8 cellular contexts compared by ENCODE assay signal in the genomic region with DNA sequence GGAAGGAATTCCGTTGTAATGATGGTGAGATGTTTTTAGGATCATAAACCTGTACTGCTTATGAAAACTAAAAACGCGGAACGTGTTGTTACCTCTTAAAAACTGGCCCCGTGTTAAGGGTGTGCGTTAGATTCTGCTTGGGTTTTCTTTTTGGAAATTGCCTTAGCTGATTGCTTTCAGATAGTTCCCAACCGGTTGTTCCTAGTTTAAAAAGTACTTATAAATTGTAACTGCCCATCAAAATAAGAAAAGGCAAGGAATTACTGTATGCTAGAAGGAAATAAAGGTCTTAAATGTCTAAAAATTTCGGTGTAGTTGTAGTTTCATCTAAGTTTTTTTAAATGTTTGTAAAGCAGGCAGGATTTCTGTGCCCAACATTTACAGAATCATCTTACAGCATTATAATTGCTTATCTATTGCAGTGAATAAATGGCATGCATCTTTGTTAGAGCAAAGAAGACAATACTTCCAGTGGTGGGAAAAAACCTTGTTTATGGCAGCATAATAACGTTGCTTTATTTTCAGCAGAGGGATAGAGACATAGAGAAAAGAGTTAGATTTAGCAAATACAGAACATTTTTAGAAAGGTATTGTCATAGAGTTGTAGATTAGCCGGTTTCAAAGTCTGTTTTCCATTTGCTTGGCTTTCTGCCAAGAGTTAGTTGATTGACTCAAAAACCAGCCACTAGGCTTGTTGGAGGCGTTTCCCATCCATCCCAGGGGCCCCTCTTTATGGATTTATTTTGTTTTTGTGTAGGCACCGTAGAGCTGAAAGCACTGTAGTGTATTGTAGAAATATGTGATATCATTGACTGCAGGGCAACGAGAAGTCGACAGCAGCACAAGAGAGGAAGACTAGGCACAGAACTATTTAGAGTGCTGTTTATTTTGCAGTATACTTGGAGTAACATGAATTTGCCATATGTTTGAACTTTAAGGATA. TPM values are rescaled to one million over a fixed set of nuclear protein-coding genes. Genes with fewer than 3 reads are reported as not detected.
A peak's percentile ranks its signal among the peaks of the same experiment; 100 is the strongest.
DNase-seq lines count a peak whose midpoint lies in the region; ATAC-seq and TF ChIP-seq lines count a peak whose summit lies in the region.

No MANE protein-coding gene starts in this region.

- intact Hi-C loops in activated CD4-positive, alpha-beta T cell treated with anti-CD3 and anti-CD28 coated beads for 36 hours (cut with DNase I, micrococcal nuclease), result loop anchor here (1.0 to 5.0 kb wide), 7 partner anchors 37 to 895 kb away; a partner anchor contains a TSS
- intact Hi-C loops in left colon (cut with DNase I, micrococcal nuclease), result no loop called here

- peak overlapping the region; percentile 93 to 96 for H3K27ac ChIP-seq in coronary artery

- H3K4me3 Mint-ChIP-seq in activated CD4-positive, alpha-beta T cell treated with anti-CD3 and anti-CD28 coated beads for 36 hours, result peak overlapping the region; percentile 95

- no peaks in the 10 kb centered on the region for H3K27me3 Mint-ChIP-seq in activated CD4-positive, alpha-beta T cell treated with anti-CD3 and anti-CD28 coated beads for 36 hours

- peaks cover 4% of the 10 kb centered on the region for H3K36me3 Mint-ChIP-seq in activated CD4-positive, alpha-beta T cell treated with anti-CD3 and anti-CD28 coated beads for 36 hours (ENCODE audit: low read depth)

- CTCF ChIA-PET in activated CD4-positive, alpha-beta T cell treated with anti-CD3 and anti-CD28 coated beads for 36 hours (lab: Charles Lee), result interaction anchor here (0.6 to 1.8 kb wide), 11 partner anchors 11 to 1939 kb away, joined by 3 to 8 read pairs (median 3); no protein-coding TSS in a partner anchor

- H3K9me3 Mint-ChIP-seq in activated CD4-positive, alpha-beta T cell treated with anti-CD3 and anti-CD28 coated beads for 36 hours (ENCODE audit: low read depth), result no peaks in the 10 kb centered on the region

- H3K27ac Mint-ChIP-seq in activated CD4-positive, alpha-beta T cell treated with anti-CD3 and anti-CD28 coated beads for 36 hours, result peak overlapping the region; percentile 79

- peak overlapping the region; percentile 98 for H3K4me3 ChIP-seq in coronary artery

- DNase-seq in activated CD4-positive, alpha-beta T cell treated with anti-CD3 and anti-CD28 coated beads for 36 hours, result peak; percentile 55
- no peak for DNase-seq in activated CD4-positive, alpha-beta T cell treated with anti-CD3 and anti-CD28 coated beads for 1 hour
- DNase-seq in NCI-H1694 treated with DMSO at 0.1 percent for 48 hours (lab: John Stamatoyannopoulos, UW) (peak; percentile 69), T1000 (lab: John Stamatoyannopoulos, UW) (peak; percentile 60), coronary artery (ENCODE audit: low spot score) (no peak), left colon (peak; percentile 48 to 57)
- DNase-seq in stimulated activated CD4-positive, alpha-beta T cell treated with anti-CD3 and anti-CD28 coated beads, Interleukin-1b, Interleukin-23, amount 100 ng/mL, for 48 hours, result peak; percentile 30

- POLR2A ChIA-PET in activated CD4-positive, alpha-beta T cell treated with anti-CD3 and anti-CD28 coated beads for 36 hours (lab: Charles Lee), result interaction anchor here (0.6 to 0.7 kb wide), 2 partner anchors 76 to 984 kb away, joined by 3 read pairs; a partner anchor contains a TSS

- H3K4me1 Mint-ChIP-seq in activated CD4-positive, alpha-beta T cell treated with anti-CD3 and anti-CD28 coated beads for 36 hours, result peaks cover 40% of the 10 kb centered on the region

- no peak for TF ChIP-seq CTCF in coronary artery (IDR thresholded peaks at IDR 0.05)

- no peak for ATAC-seq in activated CD4-positive, alpha-beta T cell treated with anti-CD3 and anti-CD28 coated beads for 36 hours
- peak; percentile 34 for ATAC-seq in left colon
- no peak for ATAC-seq in GM21367 (IDR thresholded peaks at IDR 0.05; ENCODE audit: unreplicated experiment)

RNA-seq across cellular contexts. Expression of a gene that starts 1.7 kb away (rescaled TPM):
- 1 to 10 TPM; 9.3 to 9.7 TPM for total RNA-seq in activated CD4-positive, alpha-beta T cell treated with anti-CD3 and anti-CD28 coated beads for 36 hours
- total RNA-seq in left colon, result 10 to 100 TPM; 14.3 to 21.1 TPM

Comparison
In these comparisons a context has a peak if more than half of its experiments do, and no peak if none do; other contexts are left out.
1. DNase-seq: peak in activated CD4-positive, alpha-beta T cell treated with anti-CD3 and anti-CD28 coated beads for 36 hours (single experiment), NCI-H1694 treated with DMSO at 0.1 percent for 48 hours (single experiment), T1000 (single experiment), left colon (2 of 2) and stimulated activated CD4-positive, alpha-beta T cell treated with anti-CD3 and anti-CD28 coated beads, Interleukin-1b, Interleukin-23, amount 100 ng/mL, for 48 hours (single experiment); none in activated CD4-positive, alpha-beta T cell treated with anti-CD3 and anti-CD28 coated beads for 1 hour (single experiment) and coronary artery (single experiment).
2. intact Hi-C loops: an anchor here in activated CD4-positive, alpha-beta T cell treated with anti-CD3 and anti-CD28 coated beads for 36 hours (1.0 to 5.0 kb wide); none called in left colon.